In genomic region chr15:40357723-40358491, GRCh38 we compare ENCODE assay signal across 8 cellular contexts. TPM values are rescaled to one million over a fixed set of nuclear protein-coding genes. Genes with fewer than 3 reads are reported as not detected.
DNase-seq lines count a peak whose midpoint lies in the region; ATAC-seq and TF ChIP-seq lines count a peak whose summit lies in the region.

TSS of gene DISP2 (plus strand) at chr15:40358219. CDS start at chr15:40358322, 103 bp downstream.

- H3K4ac ChIP-seq in IMR-90 (ENCODE audit: low read depth, low read length): 0 out of 2 replicates have a peak within 1 kb of the TSS, but pooled peaks have one; percentile 43

- H3K4me1 Mint-ChIP-seq in activated T-cell treated with anti-CD3 and anti-CD28 coated beads, Interleukin-2, amount 50 U/mL, for 4 hours (ENCODE audit: low read depth): peaks cover 7% of the 10 kb centered on the region

- H3K4me3 Mint-ChIP-seq in activated T-cell treated with anti-CD3 and anti-CD28 coated beads, Interleukin-2, amount 50 U/mL, for 4 hours: peak within 1 kb of the TSS; percentile 76

- peaks cover 6% of the 10 kb centered on the region; the same call in 1 of the 2 replicates for H3K4me1 ChIP-seq in IMR-90 (ENCODE audit: control insufficient read depth, insufficient read depth, low read length)
- no peaks in the 10 kb centered on the region for H3K4me1 ChIP-seq in muscle layer of colon (ENCODE audit: insufficient read depth, low read length)

- no peak within 1 kb of the TSS for H2BK120ac ChIP-seq in IMR-90 (ENCODE audit: low read depth, low read length)

- peak within 1 kb of the TSS in 1 of 2 experiments; percentile 84; a peak in 1 of 4 replicates for H4K8ac ChIP-seq in IMR-90 (ENCODE audit: low read depth in 2 of 2, low read length in 2 of 2)

- H3K9me1 ChIP-seq in IMR-90 (ENCODE audit: insufficient read depth, low read length): no peaks in the 10 kb centered on the region

- no peak within 1 kb of the TSS for H3K14ac ChIP-seq in IMR-90 (replicated peaks; ENCODE audit: low read depth, low read length)

- peaks cover 10% of the 10 kb centered on the region for H3K27me3 Mint-ChIP-seq in activated T-cell treated with anti-CD3 and anti-CD28 coated beads, Interleukin-2, amount 50 U/mL, for 4 hours (ENCODE audit: low read depth)

- WGBS in IMR-90 (ENCODE audit: extremely low coverage in 2 of 2, insufficient read length in 1 of 2), 2 experiments: 1% methylated on average over 21 of the region's 82 CpGs; no CpG with 5 or more reads in 1 of the 2 experiments

- H3K9me3 ChIP-seq in IMR-90 (ENCODE audit: control insufficient read depth, insufficient read depth, low read length) (no peaks in the 10 kb centered on the region), muscle layer of colon (ENCODE audit: low read length) (no peaks in the 10 kb centered on the region)

- peak; percentile 99 for DNase-seq in D341Med (ENCODE audit: low spot score)
- DNase-seq in IMR-90: peak; percentile 67
- DNase-seq in activated T-cell treated with anti-CD3 and anti-CD28 coated beads, Interleukin-2, amount 50 U/mL, for 4 hours: peak; percentile 84
- peak; percentile 68 to 69 for DNase-seq in stimulated activated CD8-positive, alpha-beta memory T cell treated with anti-CD3 and anti-CD28 coated beads, Interleukin-4, amount 100 ng/mL, for 4 hours (ENCODE audit: low read depth in 2 of 2, low spot score in 1 of 2)

- H3K36me3 ChIP-seq in IMR-90 (ENCODE audit: control insufficient read depth, insufficient read depth, low read length): no peaks in the 10 kb centered on the region
- H3K36me3 ChIP-seq in muscle layer of colon (ENCODE audit: insufficient read depth, low read length): no peaks in the 10 kb centered on the region

- POLR2A ChIA-PET in IMR-90 (lab: Charles Lee; ENCODE audit: unreplicated experiment): interaction anchor here (0.6 to 0.9 kb wide), 2 partner anchors 16 to 26 kb away, joined by 3 read pairs; no protein-coding TSS in a partner anchor

- H3K9ac ChIP-seq in IMR-90 (ENCODE audit: low read depth, low read length) (no peak within 1 kb of the TSS; the same call in 1 of the 2 replicates), muscle layer of colon (ENCODE audit: low read length) (no peak within 1 kb of the TSS)

- no peaks in the 10 kb centered on the region for H3K9me3 Mint-ChIP-seq in activated T-cell treated with anti-CD3 and anti-CD28 coated beads, Interleukin-2, amount 50 U/mL, for 4 hours

- H3K18ac ChIP-seq in IMR-90 (ENCODE audit: low read depth, low read length): no peak within 1 kb of the TSS

- TF ChIP-seq RAD21 in IMR-90 (IDR thresholded peaks at IDR 0.05; ENCODE audit: low read length): no peak

- intact Hi-C loops in IMR-90 (cut with micrococcal nuclease): loop anchor here (2.0 kb wide), 1 partner anchor 17 kb away; the partner anchor contains the start of gene CCDC9B

- peaks cover 3% of the 10 kb centered on the region for H3K36me3 Mint-ChIP-seq in activated T-cell treated with anti-CD3 and anti-CD28 coated beads, Interleukin-2, amount 50 U/mL, for 4 hours (ENCODE audit: insufficient read depth)

- H2BK15ac ChIP-seq in IMR-90 (ENCODE audit: low read depth, low read length): no peak within 1 kb of the TSS

- in situ Hi-C loops in IMR-90 (cut with MboI; ENCODE audit: low sequenced_read_pairs): no loop called here

- H2AK5ac ChIP-seq in IMR-90 (ENCODE audit: low read depth, low read length): no peak within 1 kb of the TSS

- TF ChIP-seq POLR2A in IMR-90 (IDR thresholded peaks at IDR 0.05; ENCODE audit: low read depth, low read length): no peak

- no peak for TF ChIP-seq CTCF in IMR-90 (conservative IDR thresholded peaks at IDR 0.05; ENCODE audit: low read depth, low read length)

- CTCF ChIA-PET in IMR-90 (lab: Yijun Ruan, JAX): interaction anchor here (1.7 to 4.2 kb wide), 2 partner anchors 11 to 14 kb away, joined by 5 to 15 read pairs; no protein-coding TSS in a partner anchor

- no peak within 1 kb of the TSS for H3K56ac ChIP-seq in IMR-90 (ENCODE audit: extremely low read depth, insufficient read depth, low read length)

- no peak within 1 kb of the TSS; the same call in 1 of the 2 replicates for H3K27ac ChIP-seq in IMR-90 (ENCODE audit: insufficient read depth, low read length)
- no peak within 1 kb of the TSS for H3K27ac ChIP-seq in muscle layer of colon (ENCODE audit: low read depth, low read length)

- peak within 1 kb of the TSS; percentile 79 for H3K23ac ChIP-seq in IMR-90 (ENCODE audit: low read depth, low read length)

- H2BK20ac ChIP-seq in IMR-90 (ENCODE audit: low read depth, low read length): no peak within 1 kb of the TSS

- no peak within 1 kb of the TSS for H2BK5ac ChIP-seq in IMR-90 (ENCODE audit: low read depth, low read length, poor library complexity, severe bottlenecking)

- H3K79me1 ChIP-seq in IMR-90 (ENCODE audit: low read depth in 1 of 2, low read length in 2 of 2): no peaks in the 10 kb centered on the region

- dilution Hi-C loops in IMR-90 (cut with HindIII; ENCODE audit: low sequenced_read_pairs, unreplicated experiment): no loop called here

- no TSS peak for BruUV-seq in IMR-90 (replicated peaks; lab: Mats Ljungman, UMichigan)

- H3K27me3 ChIP-seq in IMR-90 (ENCODE audit: control insufficient read depth, insufficient read depth, low read length) (peaks cover 26% of the 10 kb centered on the region), muscle layer of colon (ENCODE audit: control insufficient read depth in 1 of 2, insufficient read depth in 2 of 2, low read length in 2 of 2) (peaks cover 0 to 7% of the 10 kb centered on the region in 2 donors)

- H3K4me3 ChIP-seq in IMR-90 (ENCODE audit: insufficient read depth, low read depth, low read length) (peak within 1 kb of the TSS; percentile 63), muscle layer of colon (ENCODE audit: low read depth in 1 of 2, low read length in 2 of 2) (peak within 1 kb of the TSS; percentile 57)

- peak within 1 kb of the TSS; percentile 96 for H3K4me2 ChIP-seq in IMR-90 (ENCODE audit: low read depth, low read length)

- H2AK9ac ChIP-seq in IMR-90 (replicated peaks; ENCODE audit: low read depth, low read length, poor library complexity): peak within 1 kb of the TSS; percentile 45

- no peaks in the 10 kb centered on the region for H4K20me1 ChIP-seq in IMR-90 (ENCODE audit: insufficient read depth, low read length)

- no peak within 1 kb of the TSS for H4K91ac ChIP-seq in IMR-90 (ENCODE audit: insufficient read depth, low read depth, low read length)

- peak within 1 kb of the TSS; percentile 99 for H2AFZ ChIP-seq in IMR-90 (replicated peaks; ENCODE audit: low read length, poor library complexity)

- no peak within 1 kb of the TSS for H4K5ac ChIP-seq in IMR-90 (ENCODE audit: low read depth, low read length)

- ATAC-seq in GM21529 (IDR thresholded peaks at IDR 0.05; ENCODE audit: unreplicated experiment) (peak; percentile 76), IMR-90 (ENCODE audit: low read depth) (peak; percentile 96), esophagus mucosa (peak; percentile 79)
- peak; percentile 95 for ATAC-seq in activated T-cell treated with anti-CD3 and anti-CD28 coated beads, Interleukin-2, amount 50 U/mL, for 4 hours

TF ChIP-seq in IMR-90, 13 proteins besides CTCF, POLR2A, EP300 and RAD21:
- TF ChIP-seq RCOR1 (IDR thresholded peaks at IDR 0.05; ENCODE audit: insufficient replicate concordance, low read length): no peak
- TF ChIP-seq RFX5 (IDR thresholded peaks at IDR 0.05; ENCODE audit: low read depth, low read length): no peak
- TF ChIP-seq BHLHE40 (IDR thresholded peaks at IDR 0.05; ENCODE audit: low read depth, low read length): no peak
- TF ChIP-seq ELK1 (IDR thresholded peaks at IDR 0.05; ENCODE audit: borderline replicate concordance, low read depth, low read length): no peak
- peak; percentile 98 for TF ChIP-seq MXI1 (IDR thresholded peaks at IDR 0.05; ENCODE audit: borderline replicate concordance, low read depth, low read length)
- no peak for TF ChIP-seq CEBPB (IDR thresholded peaks at IDR 0.05; ENCODE audit: low read depth, low read length)
TF ChIP-seq in IMR-90: peak in this region for 1.

TF ChIP-seq in PFSK-1, 5 proteins besides CTCF, POLR2A, EP300 and RAD21 (continues in another document):
- no peak for TF ChIP-seq FOXP2 (optimal IDR thresholded peaks at IDR 0.05; ENCODE audit: borderline replicate concordance, extremely low read depth, extremely low read length, insufficient read depth)
- no peak for TF ChIP-seq TAF1 (IDR thresholded peaks at IDR 0.05; ENCODE audit: borderline replicate concordance, insufficient read depth, low read length)
- peak; percentile 55; the same call in 1 of the 2 replicates for TF ChIP-seq POLR2AphosphoS5 (IDR thresholded peaks at IDR 0.05; ENCODE audit: low read depth, low read length)
- TF ChIP-seq SIN3A (IDR thresholded peaks at IDR 0.05; ENCODE audit: borderline replicate concordance, insufficient read depth, low read length): peak; percentile 92; the same call in 1 of the 2 replicates

RNA-seq across cellular contexts. Expression of gene DISP2, which starts in this region (rescaled TPM):
- under 0.01 and 0.36 TPM in 2 replicates for total RNA-seq in IMR-90 (2012; rRNA removed)
- 0.34 and 0.42 TPM in 2 replicates for polyA plus RNA-seq in IMR-90 (2012; rRNA removed)
- polyA plus RNA-seq in IMR-90 (2012; cell fraction: cytosol; rRNA removed): 0.22 and 0.55 TPM in 2 replicates
- polyA plus RNA-seq in IMR-90 (2012; cell fraction: nucleus; rRNA removed; ENCODE audit: low replicate concordance): 0.41 and 0.76 TPM in 2 replicates
- polyA plus RNA-seq in PFSK-1 (2012; ENCODE audit: insufficient read length, low read depth): 3.5 TPM
- under 1 TPM; 0.03 to 0.26 (median 0.08) TPM for total RNA-seq in activated T-cell treated with anti-CD3 and anti-CD28 coated beads, Interleukin-2, amount 50 U/mL, for 4 hours
- 0.28 TPM for total RNA-seq in esophagus mucosa

Comparison
In these comparisons a context has a peak if more than half of its experiments do, and no peak if none do; other contexts are left out.
1. Peak in DNase-seq, ATAC-seq, H3K4me3 ChIP-seq and H3K4me2 ChIP-seq in IMR-90; RNA of the gene not detected or under 1 TPM.
2. Peak in DNase-seq and ATAC-seq in activated T-cell treated with anti-CD3 and anti-CD28 coated beads, Interleukin-2, amount 50 U/mL, for 4 hours; RNA of the gene not detected or under 1 TPM.
3. Peak in ATAC-seq in esophagus mucosa; RNA of the gene not detected or under 1 TPM.